ENCODE assay signal across 1 cellular context in genomic region chr17:50102164-50102991, GRCh38.
A peak's percentile ranks its signal among the peaks of the same experiment; 100 is the strongest.
TF ChIP-seq lines count a peak whose summit lies in the region.

No MANE protein-coding gene starts in this region.

TF ChIP-seq in HepG2, 621 proteins besides CTCF, POLR2A, EP300 and RAD21 (continued from another document and continues in another):
- no peak for TF ChIP-seq TFDP1 (CRISPR knock-in tag; IDR thresholded peaks at IDR 0.05; ENCODE audit: borderline replicate concordance)
- no peak for TF ChIP-seq ZNF12 (CRISPR knock-in tag; IDR thresholded peaks at IDR 0.05)
- TF ChIP-seq, protein P1, sequence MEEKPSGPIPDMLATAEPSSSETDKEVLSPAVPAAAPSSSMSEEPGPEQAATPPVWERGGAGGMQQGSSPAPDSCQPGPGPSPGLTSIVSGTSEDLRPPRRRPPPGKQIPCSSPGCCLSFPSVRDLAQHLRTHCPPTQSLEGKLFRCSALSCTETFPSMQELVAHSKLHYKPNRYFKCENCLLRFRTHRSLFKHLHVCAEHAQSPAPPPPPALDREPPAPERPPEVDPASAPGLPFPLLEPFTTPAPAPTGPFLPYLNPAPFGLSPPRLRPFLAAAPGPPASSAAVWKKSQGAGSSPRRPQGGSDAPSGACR (CRISPR knock-in tag; IDR thresholded peaks at IDR 0.05), result peak; percentile 13; the same call in 1 of the 2 replicates
- TF ChIP-seq FOXO1 (CRISPR knock-in tag; IDR thresholded peaks at IDR 0.05), result peak; percentile 53; the same call in 1 of the 2 replicates
- no peak for TF ChIP-seq ZNF256 (CRISPR knock-in tag; conservative IDR thresholded peaks at IDR 0.05)
- no peak for TF ChIP-seq NPAS2 (CRISPR knock-in tag; IDR thresholded peaks at IDR 0.05; ENCODE audit: borderline replicate concordance)
- peak; percentile 28; the same call in 1 of the 2 replicates for TF ChIP-seq ZNF768 (CRISPR knock-in tag; IDR thresholded peaks at IDR 0.05)
- no peak for TF ChIP-seq SNAPC2 (CRISPR knock-in tag; IDR thresholded peaks at IDR 0.05)
- TF ChIP-seq LBX2 (CRISPR knock-in tag; IDR thresholded peaks at IDR 0.05; ENCODE audit: borderline replicate concordance), result no peak
- TF ChIP-seq ZNF737 (CRISPR knock-in tag; IDR thresholded peaks at IDR 0.05; ENCODE audit: borderline replicate concordance), result no peak
- TF ChIP-seq EZH2 (conservative IDR thresholded peaks at IDR 0.05; ENCODE audit: low read depth, low read length), result no peak
- TF ChIP-seq KAT8 (CRISPR knock-in tag; IDR thresholded peaks at IDR 0.05), result peak; percentile 61; the same call in 1 of the 2 replicates
- TF ChIP-seq ZFX (CRISPR knock-in tag; IDR thresholded peaks at IDR 0.05; ENCODE audit: low read depth), result peak; percentile 85
- no peak for TF ChIP-seq ZNF670 (CRISPR knock-in tag; IDR thresholded peaks at IDR 0.05; ENCODE audit: borderline replicate concordance)
- TF ChIP-seq ARHGAP35 (CRISPR knock-in tag; IDR thresholded peaks at IDR 0.05; ENCODE audit: borderline replicate concordance), result no peak
- TF ChIP-seq KDM5B (CRISPR knock-in tag; IDR thresholded peaks at IDR 0.05; ENCODE audit: borderline replicate concordance), result peak; percentile 84; the same call in 1 of the 2 replicates
- no peak for TF ChIP-seq ZNF546 (CRISPR knock-in tag; conservative IDR thresholded peaks at IDR 0.05)
- TF ChIP-seq ZMYM3 (CRISPR knock-in tag; IDR thresholded peaks at IDR 0.05), result peak; percentile 96
- TF ChIP-seq ZNF124 (CRISPR knock-in tag; IDR thresholded peaks at IDR 0.05), result 0 out of 2 replicates have a peak, but pooled peaks have one; percentile 46
- TF ChIP-seq, protein P2, sequence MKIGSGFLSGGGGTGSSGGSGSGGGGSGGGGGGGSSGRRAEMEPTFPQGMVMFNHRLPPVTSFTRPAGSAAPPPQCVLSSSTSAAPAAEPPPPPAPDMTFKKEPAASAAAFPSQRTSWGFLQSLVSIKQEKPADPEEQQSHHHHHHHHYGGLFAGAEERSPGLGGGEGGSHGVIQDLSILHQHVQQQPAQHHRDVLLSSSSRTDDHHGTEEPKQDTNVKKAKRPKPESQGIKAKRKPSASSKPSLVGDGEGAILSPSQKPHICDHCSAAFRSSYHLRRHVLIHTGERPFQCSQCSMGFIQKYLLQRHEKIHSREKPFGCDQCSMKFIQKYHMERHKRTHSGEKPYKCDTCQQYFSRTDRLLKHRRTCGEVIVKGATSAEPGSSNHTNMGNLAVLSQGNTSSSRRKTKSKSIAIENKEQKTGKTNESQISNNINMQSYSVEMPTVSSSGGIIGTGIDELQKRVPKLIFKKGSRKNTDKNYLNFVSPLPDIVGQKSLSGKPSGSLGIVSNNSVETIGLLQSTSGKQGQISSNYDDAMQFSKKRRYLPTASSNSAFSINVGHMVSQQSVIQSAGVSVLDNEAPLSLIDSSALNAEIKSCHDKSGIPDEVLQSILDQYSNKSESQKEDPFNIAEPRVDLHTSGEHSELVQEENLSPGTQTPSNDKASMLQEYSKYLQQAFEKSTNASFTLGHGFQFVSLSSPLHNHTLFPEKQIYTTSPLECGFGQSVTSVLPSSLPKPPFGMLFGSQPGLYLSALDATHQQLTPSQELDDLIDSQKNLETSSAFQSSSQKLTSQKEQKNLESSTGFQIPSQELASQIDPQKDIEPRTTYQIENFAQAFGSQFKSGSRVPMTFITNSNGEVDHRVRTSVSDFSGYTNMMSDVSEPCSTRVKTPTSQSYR (CRISPR knock-in tag; IDR thresholded peaks at IDR 0.05; ENCODE audit: borderline replicate concordance), result peak; percentile 86
- TF ChIP-seq PAWR (CRISPR knock-in tag; IDR thresholded peaks at IDR 0.05; ENCODE audit: borderline replicate concordance), result no peak
- no peak for TF ChIP-seq ZNF460 (CRISPR knock-in tag; IDR thresholded peaks at IDR 0.05; ENCODE audit: borderline replicate concordance)
- TF ChIP-seq ZNF468 (CRISPR knock-in tag; IDR thresholded peaks at IDR 0.05), result no peak
- TF ChIP-seq HOXD1 (CRISPR knock-in tag; IDR thresholded peaks at IDR 0.05), result no peak
- TF ChIP-seq, protein P3, sequence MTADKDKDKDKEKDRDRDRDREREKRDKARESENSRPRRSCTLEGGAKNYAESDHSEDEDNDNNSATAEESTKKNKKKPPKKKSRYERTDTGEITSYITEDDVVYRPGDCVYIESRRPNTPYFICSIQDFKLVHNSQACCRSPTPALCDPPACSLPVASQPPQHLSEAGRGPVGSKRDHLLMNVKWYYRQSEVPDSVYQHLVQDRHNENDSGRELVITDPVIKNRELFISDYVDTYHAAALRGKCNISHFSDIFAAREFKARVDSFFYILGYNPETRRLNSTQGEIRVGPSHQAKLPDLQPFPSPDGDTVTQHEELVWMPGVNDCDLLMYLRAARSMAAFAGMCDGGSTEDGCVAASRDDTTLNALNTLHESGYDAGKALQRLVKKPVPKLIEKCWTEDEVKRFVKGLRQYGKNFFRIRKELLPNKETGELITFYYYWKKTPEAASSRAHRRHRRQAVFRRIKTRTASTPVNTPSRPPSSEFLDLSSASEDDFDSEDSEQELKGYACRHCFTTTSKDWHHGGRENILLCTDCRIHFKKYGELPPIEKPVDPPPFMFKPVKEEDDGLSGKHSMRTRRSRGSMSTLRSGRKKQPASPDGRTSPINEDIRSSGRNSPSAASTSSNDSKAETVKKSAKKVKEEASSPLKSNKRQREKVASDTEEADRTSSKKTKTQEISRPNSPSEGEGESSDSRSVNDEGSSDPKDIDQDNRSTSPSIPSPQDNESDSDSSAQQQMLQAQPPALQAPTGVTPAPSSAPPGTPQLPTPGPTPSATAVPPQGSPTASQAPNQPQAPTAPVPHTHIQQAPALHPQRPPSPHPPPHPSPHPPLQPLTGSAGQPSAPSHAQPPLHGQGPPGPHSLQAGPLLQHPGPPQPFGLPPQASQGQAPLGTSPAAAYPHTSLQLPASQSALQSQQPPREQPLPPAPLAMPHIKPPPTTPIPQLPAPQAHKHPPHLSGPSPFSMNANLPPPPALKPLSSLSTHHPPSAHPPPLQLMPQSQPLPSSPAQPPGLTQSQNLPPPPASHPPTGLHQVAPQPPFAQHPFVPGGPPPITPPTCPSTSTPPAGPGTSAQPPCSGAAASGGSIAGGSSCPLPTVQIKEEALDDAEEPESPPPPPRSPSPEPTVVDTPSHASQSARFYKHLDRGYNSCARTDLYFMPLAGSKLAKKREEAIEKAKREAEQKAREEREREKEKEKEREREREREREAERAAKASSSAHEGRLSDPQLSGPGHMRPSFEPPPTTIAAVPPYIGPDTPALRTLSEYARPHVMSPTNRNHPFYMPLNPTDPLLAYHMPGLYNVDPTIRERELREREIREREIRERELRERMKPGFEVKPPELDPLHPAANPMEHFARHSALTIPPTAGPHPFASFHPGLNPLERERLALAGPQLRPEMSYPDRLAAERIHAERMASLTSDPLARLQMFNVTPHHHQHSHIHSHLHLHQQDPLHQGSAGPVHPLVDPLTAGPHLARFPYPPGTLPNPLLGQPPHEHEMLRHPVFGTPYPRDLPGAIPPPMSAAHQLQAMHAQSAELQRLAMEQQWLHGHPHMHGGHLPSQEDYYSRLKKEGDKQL (CRISPR knock-in tag; IDR thresholded peaks at IDR 0.05; ENCODE audit: low read depth), result no peak
- peak; percentile 99 for TF ChIP-seq PPARG (CRISPR knock-in tag; conservative IDR thresholded peaks at IDR 0.05)
- TF ChIP-seq, protein P4, sequence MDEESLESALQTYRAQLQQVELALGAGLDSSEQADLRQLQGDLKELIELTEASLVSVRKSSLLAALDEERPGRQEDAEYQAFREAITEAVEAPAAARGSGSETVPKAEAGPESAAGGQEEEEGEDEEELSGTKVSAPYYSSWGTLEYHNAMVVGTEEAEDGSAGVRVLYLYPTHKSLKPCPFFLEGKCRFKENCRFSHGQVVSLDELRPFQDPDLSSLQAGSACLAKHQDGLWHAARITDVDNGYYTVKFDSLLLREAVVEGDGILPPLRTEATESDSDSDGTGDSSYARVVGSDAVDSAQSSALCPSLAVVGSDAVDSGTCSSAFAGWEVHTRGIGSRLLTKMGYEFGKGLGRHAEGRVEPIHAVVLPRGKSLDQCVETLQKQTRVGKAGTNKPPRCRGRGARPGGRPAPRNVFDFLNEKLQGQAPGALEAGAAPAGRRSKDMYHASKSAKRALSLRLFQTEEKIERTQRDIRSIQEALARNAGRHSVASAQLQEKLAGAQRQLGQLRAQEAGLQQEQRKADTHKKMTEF (CRISPR knock-in tag; IDR thresholded peaks at IDR 0.05), result peak; percentile 67
- 0 out of 2 replicates have a peak, but pooled peaks have one; percentile 29 for TF ChIP-seq NR2F6 (IDR thresholded peaks at IDR 0.05)
- peak; percentile 54; the same call in 1 of the 2 replicates for TF ChIP-seq NR2F6 (CRISPR knock-in tag; IDR thresholded peaks at IDR 0.05)
- TF ChIP-seq, protein P5, sequence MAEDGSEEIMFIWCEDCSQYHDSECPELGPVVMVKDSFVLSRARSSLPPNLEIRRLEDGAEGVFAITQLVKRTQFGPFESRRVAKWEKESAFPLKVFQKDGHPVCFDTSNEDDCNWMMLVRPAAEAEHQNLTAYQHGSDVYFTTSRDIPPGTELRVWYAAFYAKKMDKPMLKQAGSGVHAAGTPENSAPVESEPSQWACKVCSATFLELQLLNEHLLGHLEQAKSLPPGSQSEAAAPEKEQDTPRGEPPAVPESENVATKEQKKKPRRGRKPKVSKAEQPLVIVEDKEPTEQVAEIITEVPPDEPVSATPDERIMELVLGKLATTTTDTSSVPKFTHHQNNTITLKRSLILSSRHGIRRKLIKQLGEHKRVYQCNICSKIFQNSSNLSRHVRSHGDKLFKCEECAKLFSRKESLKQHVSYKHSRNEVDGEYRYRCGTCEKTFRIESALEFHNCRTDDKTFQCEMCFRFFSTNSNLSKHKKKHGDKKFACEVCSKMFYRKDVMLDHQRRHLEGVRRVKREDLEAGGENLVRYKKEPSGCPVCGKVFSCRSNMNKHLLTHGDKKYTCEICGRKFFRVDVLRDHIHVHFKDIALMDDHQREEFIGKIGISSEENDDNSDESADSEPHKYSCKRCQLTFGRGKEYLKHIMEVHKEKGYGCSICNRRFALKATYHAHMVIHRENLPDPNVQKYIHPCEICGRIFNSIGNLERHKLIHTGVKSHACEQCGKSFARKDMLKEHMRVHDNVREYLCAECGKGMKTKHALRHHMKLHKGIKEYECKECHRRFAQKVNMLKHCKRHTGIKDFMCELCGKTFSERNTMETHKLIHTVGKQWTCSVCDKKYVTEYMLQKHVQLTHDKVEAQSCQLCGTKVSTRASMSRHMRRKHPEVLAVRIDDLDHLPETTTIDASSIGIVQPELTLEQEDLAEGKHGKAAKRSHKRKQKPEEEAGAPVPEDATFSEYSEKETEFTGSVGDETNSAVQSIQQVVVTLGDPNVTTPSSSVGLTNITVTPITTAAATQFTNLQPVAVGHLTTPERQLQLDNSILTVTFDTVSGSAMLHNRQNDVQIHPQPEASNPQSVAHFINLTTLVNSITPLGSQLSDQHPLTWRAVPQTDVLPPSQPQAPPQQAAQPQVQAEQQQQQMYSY (CRISPR knock-in tag; IDR thresholded peaks at IDR 0.05), result no peak
- TF ChIP-seq LCORL (IDR thresholded peaks at IDR 0.05), result no peak
- peak; percentile 63; the same call in 1 of the 2 replicates for TF ChIP-seq LCORL (CRISPR knock-in tag; IDR thresholded peaks at IDR 0.05)
- TF ChIP-seq CHCHD3 (CRISPR knock-in tag; IDR thresholded peaks at IDR 0.05), result no peak
- TF ChIP-seq, protein P6, sequence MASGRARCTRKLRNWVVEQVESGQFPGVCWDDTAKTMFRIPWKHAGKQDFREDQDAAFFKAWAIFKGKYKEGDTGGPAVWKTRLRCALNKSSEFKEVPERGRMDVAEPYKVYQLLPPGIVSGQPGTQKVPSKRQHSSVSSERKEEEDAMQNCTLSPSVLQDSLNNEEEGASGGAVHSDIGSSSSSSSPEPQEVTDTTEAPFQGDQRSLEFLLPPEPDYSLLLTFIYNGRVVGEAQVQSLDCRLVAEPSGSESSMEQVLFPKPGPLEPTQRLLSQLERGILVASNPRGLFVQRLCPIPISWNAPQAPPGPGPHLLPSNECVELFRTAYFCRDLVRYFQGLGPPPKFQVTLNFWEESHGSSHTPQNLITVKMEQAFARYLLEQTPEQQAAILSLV (CRISPR knock-in tag; IDR thresholded peaks at IDR 0.05; ENCODE audit: borderline replicate concordance), result no peak
- TF ChIP-seq ZNF891 (CRISPR knock-in tag; IDR thresholded peaks at IDR 0.05), result peak; percentile 16; the same call in 1 of the 2 replicates
- TF ChIP-seq ZNF326 (CRISPR knock-in tag; IDR thresholded peaks at IDR 0.05; ENCODE audit: borderline replicate concordance), result no peak
- TF ChIP-seq KAT7 (CRISPR knock-in tag; IDR thresholded peaks at IDR 0.05; ENCODE audit: borderline replicate concordance), result no peak
- TF ChIP-seq, protein P7, sequence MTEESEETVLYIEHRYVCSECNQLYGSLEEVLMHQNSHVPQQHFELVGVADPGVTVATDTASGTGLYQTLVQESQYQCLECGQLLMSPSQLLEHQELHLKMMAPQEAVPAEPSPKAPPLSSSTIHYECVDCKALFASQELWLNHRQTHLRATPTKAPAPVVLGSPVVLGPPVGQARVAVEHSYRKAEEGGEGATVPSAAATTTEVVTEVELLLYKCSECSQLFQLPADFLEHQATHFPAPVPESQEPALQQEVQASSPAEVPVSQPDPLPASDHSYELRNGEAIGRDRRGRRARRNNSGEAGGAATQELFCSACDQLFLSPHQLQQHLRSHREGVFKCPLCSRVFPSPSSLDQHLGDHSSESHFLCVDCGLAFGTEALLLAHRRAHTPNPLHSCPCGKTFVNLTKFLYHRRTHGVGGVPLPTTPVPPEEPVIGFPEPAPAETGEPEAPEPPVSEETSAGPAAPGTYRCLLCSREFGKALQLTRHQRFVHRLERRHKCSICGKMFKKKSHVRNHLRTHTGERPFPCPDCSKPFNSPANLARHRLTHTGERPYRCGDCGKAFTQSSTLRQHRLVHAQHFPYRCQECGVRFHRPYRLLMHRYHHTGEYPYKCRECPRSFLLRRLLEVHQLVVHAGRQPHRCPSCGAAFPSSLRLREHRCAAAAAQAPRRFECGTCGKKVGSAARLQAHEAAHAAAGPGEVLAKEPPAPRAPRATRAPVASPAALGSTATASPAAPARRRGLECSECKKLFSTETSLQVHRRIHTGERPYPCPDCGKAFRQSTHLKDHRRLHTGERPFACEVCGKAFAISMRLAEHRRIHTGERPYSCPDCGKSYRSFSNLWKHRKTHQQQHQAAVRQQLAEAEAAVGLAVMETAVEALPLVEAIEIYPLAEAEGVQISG (CRISPR knock-in tag; IDR thresholded peaks at IDR 0.05), result 0 out of 2 replicates have a peak, but pooled peaks have one; percentile 6
- peak; percentile 64; the same call in 1 of the 2 replicates for TF ChIP-seq ZNF761 (CRISPR knock-in tag; conservative IDR thresholded peaks at IDR 0.05)
- TF ChIP-seq ZNF34 (CRISPR knock-in tag; IDR thresholded peaks at IDR 0.05; ENCODE audit: borderline replicate concordance), result no peak
- no peak for TF ChIP-seq TP53 (CRISPR knock-in tag; conservative IDR thresholded peaks at IDR 0.05)
- TF ChIP-seq SKI (IDR thresholded peaks at IDR 0.05; ENCODE audit: partially characterized antibody), result no peak
- TF ChIP-seq MZF1 (CRISPR knock-in tag; IDR thresholded peaks at IDR 0.05; ENCODE audit: borderline replicate concordance), result no peak
- TF ChIP-seq ZNF619 (CRISPR knock-in tag; IDR thresholded peaks at IDR 0.05), result no peak
- TF ChIP-seq ZNF235 (CRISPR knock-in tag; IDR thresholded peaks at IDR 0.05; ENCODE audit: borderline replicate concordance), result no peak
- peak; percentile 53 for TF ChIP-seq YY1 (IDR thresholded peaks at IDR 0.05; ENCODE audit: insufficient read depth, insufficient replicate concordance, low read depth, low read length)
